ENCODE assay signal across 15 cellular contexts in the genomic region with DNA sequence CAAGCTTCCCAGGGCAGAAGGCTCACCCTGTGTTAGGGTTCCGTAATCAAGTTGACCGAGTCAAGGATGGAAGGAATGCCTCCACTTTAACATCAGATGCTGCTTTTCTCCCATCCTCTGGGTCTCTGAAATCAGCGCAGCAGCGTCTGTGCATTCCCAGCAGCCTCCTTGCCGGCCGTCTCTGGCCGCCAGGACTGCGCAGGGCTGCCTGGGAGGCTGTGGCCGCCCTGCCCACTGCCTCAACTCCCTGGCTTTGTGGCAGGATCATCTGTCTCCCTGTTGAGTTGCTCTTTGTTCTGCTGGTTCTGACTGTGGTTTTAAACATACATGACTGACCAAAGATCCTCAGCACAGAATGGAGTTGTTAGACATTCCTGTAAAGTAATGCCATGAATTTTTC.
"Had no signal": no experiment of that assay in that cellular context is flagged by ENCODE, and none has a peak within 500 bp of the region (broad histone marks: within the 10 kb centered on the region; RNA-seq: fewer than 3 reads in every experiment).

No MANE protein-coding gene starts in this region.

- ATAC-seq: gastroesophageal sphincter; stimulated activated naive CD8-positive, alpha-beta T cell treated with anti-CD3 and anti-CD28 coated beads, Interleukin-15, amount 100 ng/mL, for 72 hours had no signal

- H3K27ac ChIP-seq: ascending aorta, coronary artery, epithelial cell of prostate, gastroesophageal sphincter, ovary, uterus had no signal

- DNase-seq: activated CD4-positive, alpha-beta memory T cell treated with anti-CD3 and anti-CD28 coated beads, Interleukin-2, amount 10 ng/mL, durations not matched to agents 7 days and 5 days; activated CD8-positive, alpha-beta memory T cell treated with anti-CD3 and anti-CD28 coated beads, Interleukin-2, amount 50 U/mL, for 4 hours; activated naive CD4-positive, alpha-beta T cell; central memory CD4-positive, alpha-beta T cell; effector memory CD4-positive, alpha-beta T cell; ovary; retina; stimulated activated CD4-positive, alpha-beta T cell treated with anti-CD3 and anti-CD28 coated beads, Interleukin-4, amount 100 ng/mL, for 4 hours; stimulated activated naive CD8-positive, alpha-beta T cell treated with anti-CD3 and anti-CD28 coated beads, Interleukin-15, amount 100 ng/mL, for 72 hours; SW 1271; uterus had no signal
